1 cellular context compared by ENCODE assay signal in genomic region chr7:100682228-100682741, GRCh38.
TF ChIP-seq lines count a peak whose summit lies in the region.

No MANE protein-coding gene starts in this region.

TF ChIP-seq in HEK293, 187 proteins besides CTCF, POLR2A, EP300 and RAD21 (continued from another document):
- 0 out of 2 replicates have a peak, but pooled peaks have one; percentile 18 for TF ChIP-seq ZEB2 (tag by site-specific recombination; IDR thresholded peaks at IDR 0.05)
- TF ChIP-seq ZNF169 (tag by site-specific recombination; IDR thresholded peaks at IDR 0.05): no peak
- TF ChIP-seq ZNF521 (tag by site-specific recombination; IDR thresholded peaks at IDR 0.05): no peak
- TF ChIP-seq ZNF768 (tag by site-specific recombination; IDR thresholded peaks at IDR 0.05): no peak
- no peak for TF ChIP-seq ZNF701 (tag by site-specific recombination; IDR thresholded peaks at IDR 0.05)
- TF ChIP-seq HOXD13 (CRISPR knock-in tag; IDR thresholded peaks at IDR 0.05; ENCODE audit: borderline replicate concordance): no peak
- TF ChIP-seq, protein P1, sequence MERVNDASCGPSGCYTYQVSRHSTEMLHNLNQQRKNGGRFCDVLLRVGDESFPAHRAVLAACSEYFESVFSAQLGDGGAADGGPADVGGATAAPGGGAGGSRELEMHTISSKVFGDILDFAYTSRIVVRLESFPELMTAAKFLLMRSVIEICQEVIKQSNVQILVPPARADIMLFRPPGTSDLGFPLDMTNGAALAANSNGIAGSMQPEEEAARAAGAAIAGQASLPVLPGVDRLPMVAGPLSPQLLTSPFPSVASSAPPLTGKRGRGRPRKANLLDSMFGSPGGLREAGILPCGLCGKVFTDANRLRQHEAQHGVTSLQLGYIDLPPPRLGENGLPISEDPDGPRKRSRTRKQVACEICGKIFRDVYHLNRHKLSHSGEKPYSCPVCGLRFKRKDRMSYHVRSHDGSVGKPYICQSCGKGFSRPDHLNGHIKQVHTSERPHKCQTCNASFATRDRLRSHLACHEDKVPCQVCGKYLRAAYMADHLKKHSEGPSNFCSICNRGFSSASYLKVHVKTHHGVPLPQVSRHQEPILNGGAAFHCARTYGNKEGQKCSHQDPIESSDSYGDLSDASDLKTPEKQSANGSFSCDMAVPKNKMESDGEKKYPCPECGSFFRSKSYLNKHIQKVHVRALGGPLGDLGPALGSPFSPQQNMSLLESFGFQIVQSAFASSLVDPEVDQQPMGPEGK (tag by site-specific recombination; IDR thresholded peaks at IDR 0.05): peak; percentile 69
- TF ChIP-seq OVOL3 (tag by site-specific recombination; IDR thresholded peaks at IDR 0.05): no peak
- 0 out of 2 replicates have a peak, but pooled peaks have one; percentile 8 for TF ChIP-seq KLF7 (tag by site-specific recombination; IDR thresholded peaks at IDR 0.05; ENCODE audit: borderline replicate concordance)
- peak; percentile 37; the same call in 1 of the 2 replicates for TF ChIP-seq SP7 (tag by site-specific recombination; IDR thresholded peaks at IDR 0.05)
- TF ChIP-seq ZFHX2 (tag by site-specific recombination; conservative IDR thresholded peaks at IDR 0.05): peak; percentile 68
- TF ChIP-seq KLF16 (tag by site-specific recombination; IDR thresholded peaks at IDR 0.05): no peak
- TF ChIP-seq KLF17 (tag by site-specific recombination; IDR thresholded peaks at IDR 0.05): 0 out of 2 replicates have a peak, but pooled peaks have one; percentile 48
- TF ChIP-seq PRDM10 (tag by site-specific recombination; IDR thresholded peaks at IDR 0.05): peak; percentile 74
- peak; percentile 95 for TF ChIP-seq ZNF398 (tag by site-specific recombination; IDR thresholded peaks at IDR 0.05)
- no peak for TF ChIP-seq ZNF302 (tag by site-specific recombination; IDR thresholded peaks at IDR 0.05; ENCODE audit: low read depth)
